1 cellular context compared by ENCODE assay signal in genomic region chr11:2387266-2387982, GRCh38.
TF ChIP-seq lines count a peak whose summit lies in the region.

No MANE protein-coding gene starts in this region.

TF ChIP-seq in HepG2, 621 proteins besides CTCF, POLR2A, EP300 and RAD21:
- no peak for TF ChIP-seq ZNF674 (CRISPR knock-in tag; IDR thresholded peaks at IDR 0.05; ENCODE audit: low read depth)
- peak; percentile 15; the same call in 1 of the 2 replicates for TF ChIP-seq MNT (IDR thresholded peaks at IDR 0.05)
- no peak for TF ChIP-seq PAWR (CRISPR knock-in tag; IDR thresholded peaks at IDR 0.05; ENCODE audit: borderline replicate concordance)
